ENCODE assay signal across 1 cellular context in genomic region chr6:84546427-84546914, GRCh38.
TF ChIP-seq lines count a peak whose summit lies in the region.

No MANE protein-coding gene starts in this region.

TF ChIP-seq in SK-N-SH, 30 proteins besides CTCF, POLR2A, EP300 and RAD21:
- TF ChIP-seq FOSL2 (IDR thresholded peaks at IDR 0.05; ENCODE audit: borderline replicate concordance, low read depth) (no peak), FOXM1 (IDR thresholded peaks at IDR 0.05; ENCODE audit: low read depth) (no peak), NRF1 (IDR thresholded peaks at IDR 0.05; ENCODE audit: low read depth, low read length) (no peak), TEAD4 (IDR thresholded peaks at IDR 0.05; ENCODE audit: borderline replicate concordance, insufficient read depth) (no peak), FOXJ3 (CRISPR knock-in tag; IDR thresholded peaks at IDR 0.05) (no peak), TCF12 (IDR thresholded peaks at IDR 0.05) (peak; percentile 13; the same call in 1 of the 2 replicates), USF1 (IDR thresholded peaks at IDR 0.05; ENCODE audit: borderline replicate concordance, low read depth) (no peak), MAX (IDR thresholded peaks at IDR 0.05; ENCODE audit: low read depth) (no peak)
